In genomic region chr4:109803924-109804571, GRCh38 we compare ENCODE assay signal across 8 cellular contexts. TPM values are rescaled to one million over a fixed set of nuclear protein-coding genes. Genes with fewer than 3 reads are reported as not detected.
A peak's percentile ranks its signal among the peaks of the same experiment; 100 is the strongest.
DNase-seq lines count a peak whose midpoint lies in the region; FAIRE-seq and TF ChIP-seq lines count a peak whose summit lies in the region.

No MANE protein-coding gene starts in this region.

- no peaks in the 10 kb centered on the region for H3K9me3 ChIP-seq in SJCRH30 (replicated peaks)
- no peaks in the 10 kb centered on the region for H3K9me3 ChIP-seq in small intestine (ENCODE audit: control insufficient read depth, low read depth)

- TF ChIP-seq POLR2A in GM12892 (IDR thresholded peaks at IDR 0.05; ENCODE audit: low read depth, low read length): no peak

- H3K36me3 ChIP-seq in SJCRH30 (no peaks in the 10 kb centered on the region), small intestine (ENCODE audit: control insufficient read depth in 2 of 2, insufficient read depth in 2 of 2, low read length in 2 of 2) (no peaks in the 10 kb centered on the region)

- no peaks in the 10 kb centered on the region for H3K27me3 ChIP-seq in SJCRH30
- H3K27me3 ChIP-seq in small intestine (ENCODE audit: control insufficient read depth in 2 of 2, insufficient read depth in 2 of 2, low read length in 2 of 2): no peaks in the 10 kb centered on the region

- DNase-seq in DMS53 treated with DMSO at 0.1 percent for 48 hours (lab: John Stamatoyannopoulos, UW; ENCODE audit: unreplicated experiment) (peak; percentile 43), GM19239 (ENCODE audit: insufficient read length, low spot score) (no peak), HK-2 (ENCODE audit: unreplicated experiment) (peak; percentile 17), SJCRH30 (peak; percentile 53 to 77), fibroblast of the conjunctiva (ENCODE audit: low read depth) (peak; percentile 20), small intestine (peak; percentile 65), GM12892 (ENCODE audit: insufficient read length) (no peak)
- no peak for DNase-seq in activated CD4-positive, CD25-positive, alpha-beta regulatory T cell (lab: John Stamatoyannopoulos, UW)

- FAIRE-seq in GM19239 (lab: Jason Lieb, UNC): peak; percentile 51
- no peak for FAIRE-seq in small intestine (lab: Jason Lieb, UNC)
- no peak for FAIRE-seq in GM12892 (lab: Jason Lieb, UNC)

- peaks cover 19% of the 10 kb centered on the region for H3K4me1 ChIP-seq in SJCRH30
- no peaks in the 10 kb centered on the region for H3K4me1 ChIP-seq in small intestine (ENCODE audit: control insufficient read depth in 2 of 2, insufficient read depth in 1 of 2, low read depth in 1 of 2, low read length in 1 of 2)

- 14 to 29% (median 16%) methylated on average over 4 of the region's 4 CpGs for WGBS in small intestine, 3 donors

- H3K27ac ChIP-seq in SJCRH30: no peak overlapping the region
- no peak overlapping the region for H3K27ac ChIP-seq in small intestine (ENCODE audit: low read depth in 1 of 2, low read length in 1 of 2)

- H3K4me3 ChIP-seq in SJCRH30: no peak overlapping the region
- no peak overlapping the region for H3K4me3 ChIP-seq in small intestine (ENCODE audit: low read depth in 1 of 2, low read length in 2 of 2)

RNA-seq across cellular contexts. Expression of gene CFI, which starts 2.2 kb away (rescaled TPM):
- total RNA-seq in SJCRH30 (2014; rRNA removed; shearing (Covaris generic)): 23.6 and 27.0 TPM in 2 replicates
- 10 to 100 TPM in 1 of 3 donors, 1 to 10 TPM in 2; 6.5 to 43.4 (median 8.1) TPM for polyA plus RNA-seq in small intestine
- polyA plus RNA-seq in GM12892 (2012; ENCODE audit: missing spikeins): not detected

RNA-seq across cellular contexts. Expression of gene GAR1, which starts 11.5 kb away (rescaled TPM):
- total RNA-seq in SJCRH30 (2014; rRNA removed; shearing (Covaris generic)): 23.8 and 24.6 TPM in 2 replicates
- 10 to 100 TPM; 12.3 to 39.6 (median 14.9) TPM for polyA plus RNA-seq in small intestine
- 37.2 TPM for polyA plus RNA-seq in GM12892 (2012; ENCODE audit: missing spikeins)

RNA-seq across cellular contexts. Expression of gene RRH, which starts 23.7 kb away (rescaled TPM):
- total RNA-seq in SJCRH30 (2014; rRNA removed; shearing (Covaris generic)): not detected in 2 replicates
- polyA plus RNA-seq in small intestine: under 1 TPM in 1 of 3 donors, not detected in 2; 0.15 TPM
- not detected for polyA plus RNA-seq in GM12892 (2012; ENCODE audit: missing spikeins)

RNA-seq across cellular contexts. Expression of gene LRIT3, which starts 43.9 kb away (rescaled TPM):
- total RNA-seq in SJCRH30 (2014; rRNA removed; shearing (Covaris generic)): 0.03 and 0.20 TPM in 2 replicates
- under 1 TPM; 0.04 to 0.54 (median 0.22) TPM for polyA plus RNA-seq in small intestine
- polyA plus RNA-seq in GM12892 (2012; ENCODE audit: missing spikeins): 0.13 TPM

Comparison
In these comparisons a context has a peak if more than half of its experiments do, and no peak if none do; other contexts are left out.
1. DNase-seq: peak in DMS53 treated with DMSO at 0.1 percent for 48 hours (single experiment), HK-2 (single experiment), SJCRH30 (2 of 2), fibroblast of the conjunctiva (single experiment) and small intestine (single experiment); none in GM19239 (single experiment), GM12892 (single experiment) and activated CD4-positive, CD25-positive, alpha-beta regulatory T cell (0 of 4).